In genomic region chr17:73609688-73610210, GRCh38 we compare ENCODE assay signal across 23 cellular contexts. TPM values are rescaled to one million over a fixed set of nuclear protein-coding genes. Genes with fewer than 3 reads are reported as not detected.
DNase-seq lines count a peak whose midpoint lies in the region; ATAC-seq and TF ChIP-seq lines count a peak whose summit lies in the region.
"Had no signal": no experiment of that assay in that cellular context is flagged by ENCODE, and none has a peak within 500 bp of the region (broad histone marks: within the 10 kb centered on the region; RNA-seq: fewer than 3 reads in every experiment).

No MANE protein-coding gene starts in this region.

- intact Hi-C loops in Right ventricle myocardium superior (cut with DNase I) = no loop called here
- intact Hi-C loops in left ventricle myocardium inferior (cut with micrococcal nuclease) = no loop called here
- intact Hi-C loops in PC-3 (cut with micrococcal nuclease) = no loop called here

- no peak overlapping the region for H3K4me3 Mint-ChIP-seq in nephron
- H3K4me3 Mint-ChIP-seq: CD4-positive, alpha-beta memory T cell had no signal

- no peak for TF ChIP-seq CTCF in left ventricle myocardium inferior (IDR thresholded peaks at IDR 0.05; ENCODE audit: borderline replicate concordance)
- no peak for TF ChIP-seq CTCF in HEK293 (tag by site-specific recombination; IDR thresholded peaks at IDR 0.05)
- no peak for TF ChIP-seq CTCF in nephron (IDR thresholded peaks at IDR 0.05; ENCODE audit: unreplicated experiment in 3 of 3)
- TF ChIP-seq CTCF in smooth muscle cell (IDR thresholded peaks at IDR 0.05; ENCODE audit: borderline replicate concordance, insufficient read depth, poor library complexity, severe bottlenecking) = no peak
- no peak for TF ChIP-seq CTCF in PC-3 (conservative IDR thresholded peaks at IDR 0.05; ENCODE audit: low read depth, low read length)

- no peak overlapping the region for H3K9ac ChIP-seq in smooth muscle cell (ENCODE audit: low read depth)
- H3K9ac ChIP-seq in PC-3 (ENCODE audit: low read length) = no peak overlapping the region
- H3K9ac ChIP-seq: KMS-11 had no signal

- H3K4me1 ChIP-seq in left ventricle myocardium inferior (no peaks in the 10 kb centered on the region), HEK293 (ENCODE audit: control insufficient read depth, insufficient read depth, low read length) (peaks cover 4% of the 10 kb centered on the region; the same call in 1 of the 2 replicates), smooth muscle cell (ENCODE audit: low read depth) (peaks cover 43% of the 10 kb centered on the region), PC-3 (ENCODE audit: insufficient read depth, low read length) (no peaks in the 10 kb centered on the region)
- H3K4me1 ChIP-seq: Caco-2 had no signal

- POLR2A ChIA-PET in HEK293 (lab: Yijun Ruan, JAX) = no interaction called here
- POLR2A ChIA-PET in PC-3 (lab: Charles Lee; ENCODE audit: unreplicated experiment) = no interaction called here

- H2AFZ ChIP-seq in smooth muscle cell (ENCODE audit: low read depth) = no peak overlapping the region
- no peak overlapping the region for H2AFZ ChIP-seq in PC-3 (ENCODE audit: low read length)

- ATAC-seq in Right ventricle myocardium superior (ENCODE audit: poor library complexity) (no peak), PC-3 (no peak)
- ATAC-seq: GM12878, HCT116, Right ventricle myocardium inferior had no signal

- no peaks in the 10 kb centered on the region for H4K20me1 ChIP-seq in smooth muscle cell (ENCODE audit: low read depth)
- no peaks in the 10 kb centered on the region for H4K20me1 ChIP-seq in PC-3 (ENCODE audit: low read length)

- no peaks in the 10 kb centered on the region for H3K9me2 ChIP-seq in PC-3 (replicated peaks; ENCODE audit: low read length)

- H3K4me1 Mint-ChIP-seq in nephron = peaks cover 75% of the 10 kb centered on the region
- H3K4me1 Mint-ChIP-seq: CD4-positive, alpha-beta memory T cell had no signal

- no peaks in the 10 kb centered on the region for H3K27me3 Mint-ChIP-seq in nephron (ENCODE audit: low read depth)

- peaks cover 4% of the 10 kb centered on the region for H3K36me3 Mint-ChIP-seq in nephron (ENCODE audit: low read depth)
- H3K36me3 Mint-ChIP-seq: CD4-positive, alpha-beta memory T cell had no signal

- BruUV-seq in PC-3 (replicated peaks; lab: Mats Ljungman, UMichigan) = no TSS peak

- peak overlapping the region; percentile 31 to 71 (median 61) for H3K27ac Mint-ChIP-seq in nephron

- CTCF ChIA-PET in HEK293 (lab: Yijun Ruan, JAX) (interaction anchor here (0.7 kb wide), 1 partner anchor 422 kb away, joined by 3 read pairs; no protein-coding TSS in a partner anchor), PC-3 (lab: Charles Lee) (no interaction called here)

- no peaks in the 10 kb centered on the region for H3K9me3 Mint-ChIP-seq in nephron

- H3K27ac ChIP-seq in left ventricle myocardium inferior (replicated peaks) = no peak overlapping the region
- H3K27ac ChIP-seq in HEK293 (ENCODE audit: extremely low read depth, low read depth, low read length) = no peak overlapping the region
- peak overlapping the region; percentile 28 for H3K27ac ChIP-seq in smooth muscle cell (ENCODE audit: low read depth)
- H3K27ac ChIP-seq in PC-3 (ENCODE audit: low read length) = no peak overlapping the region
- H3K27ac ChIP-seq: KMS-11 had no signal

- H3K27me3 ChIP-seq in left ventricle myocardium inferior (ENCODE audit: low read depth) = peaks cover 29% of the 10 kb centered on the region
- H3K27me3 ChIP-seq in smooth muscle cell (ENCODE audit: low read depth) = no peaks in the 10 kb centered on the region
- H3K27me3 ChIP-seq in PC-3 (ENCODE audit: low read length) = peaks cover 58% of the 10 kb centered on the region

- H3F3A ChIP-seq in smooth muscle cell (ENCODE audit: low read depth) (no peaks in the 10 kb centered on the region), PC-3 (ENCODE audit: low read length, unreplicated experiment) (no peaks in the 10 kb centered on the region)

- peak; percentile 12 for DNase-seq in Right ventricle myocardium superior
- DNase-seq in left ventricle myocardium inferior = no peak
- DNase-seq in smooth muscle cell (lab: John Stamatoyannopoulos, UW; ENCODE audit: unreplicated experiment) = no peak
- DNase-seq in cerebellum (ENCODE audit: low spot score) = no peak
- DNase-seq in PC-3 = no peak
- DNase-seq in RPMI8226 = no peak
- DNase-seq: Caco-2; CD4-positive, alpha-beta memory T cell; GDM1; IMR-90; MM.1S; NCI-H1694 treated with DMSO at 0.1 percent for 48 hours; NCI-H2081; NCI-H2171 treated with DMSO at 0.1 percent for 48 hours; NCI-H446; NCI-H524 treated with DMSO at 0.1 percent for 48 hours; NCI-H774 had no signal

- H3K9me3 ChIP-seq in left ventricle myocardium inferior (replicated peaks) = no peaks in the 10 kb centered on the region
- no peaks in the 10 kb centered on the region for H3K9me3 ChIP-seq in HEK293 (ENCODE audit: control insufficient read depth, insufficient read depth, low read depth, low read length)
- H3K9me3 ChIP-seq in smooth muscle cell (replicated peaks; ENCODE audit: low read depth) = no peaks in the 10 kb centered on the region
- H3K9me3 ChIP-seq in PC-3 (ENCODE audit: low read length) = no peaks in the 10 kb centered on the region
- H3K9me3 ChIP-seq: Caco-2 had no signal

- WGBS in smooth muscle cell (ENCODE audit: low lambda C conversion rate) = 85% methylated on average over 8 of the region's 8 CpGs

- peaks cover 3% of the 10 kb centered on the region for H3K79me2 ChIP-seq in smooth muscle cell (ENCODE audit: low read depth)
- H3K79me2 ChIP-seq in PC-3 (ENCODE audit: low read length) = no peaks in the 10 kb centered on the region

- H3K4me3 ChIP-seq in left ventricle myocardium inferior (no peak overlapping the region), HEK293 (ENCODE audit: low read depth, low read length) (no peak overlapping the region), smooth muscle cell (no peak overlapping the region), PC-3 (ENCODE audit: low read length) (no peak overlapping the region)
- H3K4me3 ChIP-seq: GM12878 had no signal

- no peaks in the 10 kb centered on the region for H3K36me3 ChIP-seq in left ventricle myocardium inferior
- H3K36me3 ChIP-seq in HEK293 (ENCODE audit: control insufficient read depth in 2 of 2, insufficient read depth in 1 of 2, low read length in 2 of 2) = no peaks in the 10 kb centered on the region
- H3K36me3 ChIP-seq in smooth muscle cell (ENCODE audit: low read depth) = no peaks in the 10 kb centered on the region
- no peaks in the 10 kb centered on the region for H3K36me3 ChIP-seq in PC-3 (ENCODE audit: low read depth, low read length)

- H3K4me2 ChIP-seq in smooth muscle cell = peak overlapping the region; percentile 15
- H3K4me2 ChIP-seq in PC-3 (ENCODE audit: low read length) = no peak overlapping the region
- H3K4me2 ChIP-seq: KMS-11 had no signal

TF ChIP-seq in HEK293, 187 proteins besides CTCF, POLR2A, EP300 and RAD21:
- TF ChIP-seq SCRT2 (tag by site-specific recombination; IDR thresholded peaks at IDR 0.05) (peak; percentile 55; the same call in 1 of the 2 replicates), ZSCAN5A (tag by site-specific recombination; IDR thresholded peaks at IDR 0.05) (no peak), ZSCAN4 (tag by site-specific recombination; IDR thresholded peaks at IDR 0.05) (no peak)

RNA-seq across cellular contexts. Expression of gene SDK2, which starts 34.5 kb away (rescaled TPM):
- total RNA-seq in Right ventricle myocardium superior (1.0 TPM), left ventricle myocardium inferior (2.2 TPM), smooth muscle cell (6.5 and 7.5 TPM in 2 replicates), cerebellum (5.4 TPM), PC-3 (2014; rRNA removed) (0.07 TPM in 1 of 2 replicates, not detected in the other)
- polyA plus RNA-seq in smooth muscle cell = 4.6 and 5.7 TPM in 2 replicates
